Comparison of ENCODE assay signal across 16 cellular contexts in genomic region chr5:135379052-135379654, GRCh38. TPM values are rescaled to one million over a fixed set of nuclear protein-coding genes. Genes with fewer than 3 reads are reported as not detected.
A peak's percentile ranks its signal among the peaks of the same experiment; 100 is the strongest.
DNase-seq lines count a peak whose midpoint lies in the region; TF ChIP-seq lines count a peak whose summit lies in the region.
"Had no signal": no experiment of that assay in that cellular context is flagged by ENCODE, and none has a peak within 500 bp of the region (broad histone marks: within the 10 kb centered on the region; RNA-seq: fewer than 3 reads in every experiment).

No MANE protein-coding gene starts in this region.

- no peak for TF ChIP-seq POLR2A in breast epithelium (IDR thresholded peaks at IDR 0.05)

- H3K36me3 Mint-ChIP-seq in mesothelial cell of epicardium: peaks cover 41% of the 10 kb centered on the region

- CTCF ChIA-PET in HEK293 (lab: Yijun Ruan, JAX): no interaction called here
- CTCF ChIA-PET in A673 (lab: Charles Lee): no interaction called here

- no peak overlapping the region for H3K4me3 Mint-ChIP-seq in mesothelial cell of epicardium

- H3K4me1 ChIP-seq in HEK293 (ENCODE audit: control insufficient read depth, insufficient read depth, low read length) (no peaks in the 10 kb centered on the region), breast epithelium (no peaks in the 10 kb centered on the region), A673 (ENCODE audit: insufficient read depth, low read length, poor library complexity, severe bottlenecking) (no peaks in the 10 kb centered on the region)
- H3K4me1 ChIP-seq: prostate gland had no signal

- in situ Hi-C loops in ACHN (cut with HindIII; ENCODE audit: low pct_ligation_motif_present, low pct_unique_long_range_greater_than_20kb, low sequenced_read_pairs) (no loop called here), GM13977 (cut with MboI; ENCODE audit: low pct_unique_long_range_greater_than_20kb, low sequenced_read_pairs, unreplicated experiment) (no loop called here)

- H3K4me3 ChIP-seq in HEK293 (ENCODE audit: low read depth, low read length) (no peak overlapping the region), breast epithelium (no peak overlapping the region), A673 (ENCODE audit: low read depth, low read length, poor library complexity, severe bottlenecking) (no peak overlapping the region)
- H3K4me3 ChIP-seq: lung, prostate gland, thoracic aorta had no signal

- H3K9me3 ChIP-seq in HEK293 (ENCODE audit: control insufficient read depth, insufficient read depth, low read depth, low read length) (no peaks in the 10 kb centered on the region), breast epithelium (no peaks in the 10 kb centered on the region), A673 (ENCODE audit: low read depth, low read length, poor library complexity, severe bottlenecking) (no peaks in the 10 kb centered on the region)
- H3K9me3 ChIP-seq: prostate gland, thoracic aorta had no signal

- peaks cover 64% of the 10 kb centered on the region for H3K4me1 Mint-ChIP-seq in mesothelial cell of epicardium

- H3K27me3 ChIP-seq in breast epithelium (no peaks in the 10 kb centered on the region), A673 (replicated peaks; ENCODE audit: insufficient read depth, low read depth, low read length, poor library complexity) (no peaks in the 10 kb centered on the region)

- POLR2A ChIA-PET in HEK293 (lab: Yijun Ruan, JAX) (no interaction called here), A673 (lab: Charles Lee; ENCODE audit: low non-redundant PET) (no interaction called here)

- no peaks in the 10 kb centered on the region for H3K9me3 Mint-ChIP-seq in mesothelial cell of epicardium

- BruUV-seq in A673 (replicated peaks; lab: Mats Ljungman, UMichigan): no TSS peak

- DNase-seq in ACHN (peak; percentile 21), breast epithelium (ENCODE audit: low spot score in 2 of 2) (no peak), mesothelial cell of epicardium (ENCODE audit: low spot score in 2 of 2, unreplicated experiment in 2 of 2) (no peak), GM13977 (ENCODE audit: low spot score) (no peak), A673 (ENCODE audit: low spot score) (no peak), NCI-H446 treated with DMSO at 0.1 percent for 48 hours (lab: John Stamatoyannopoulos, UW) (no peak), 8988T (no peak)
- DNase-seq: activated T-cell treated with anti-CD3 and anti-CD28 coated beads, Interleukin-2, amount 50 U/mL, for 1 hour; C1 segment of cervical spinal cord; foreskin melanocyte; GOT3; PC-3 had no signal

- TF ChIP-seq CTCF in HEK293 (tag by site-specific recombination; IDR thresholded peaks at IDR 0.05) (no peak), breast epithelium (IDR thresholded peaks at IDR 0.05) (no peak), mesothelial cell of epicardium (IDR thresholded peaks at IDR 0.05; ENCODE audit: unreplicated experiment) (no peak), GM13977 (IDR thresholded peaks at IDR 0.05; ENCODE audit: extremely low read depth, insufficient read depth, missing control alignments) (no peak), A673 (conservative IDR thresholded peaks at IDR 0.05; ENCODE audit: low read depth, low read length) (no peak)

- H3K27ac ChIP-seq in HEK293 (ENCODE audit: extremely low read depth, low read depth, low read length): no peak overlapping the region
- peak overlapping the region; percentile 51 to 62 for H3K27ac ChIP-seq in breast epithelium
- H3K27ac ChIP-seq in A673 (ENCODE audit: low read depth, low read length, poor library complexity, severe bottlenecking): no peak overlapping the region
- H3K27ac ChIP-seq: thoracic aorta had no signal

- H3K36me3 ChIP-seq in HEK293 (ENCODE audit: control insufficient read depth in 2 of 2, insufficient read depth in 1 of 2, low read length in 2 of 2) (peaks cover 39 to 99% of the 10 kb centered on the region in 2 experiments), breast epithelium (no peaks in the 10 kb centered on the region), A673 (ENCODE audit: insufficient read depth, low read length, poor library complexity, severe bottlenecking) (peaks cover 79% of the 10 kb centered on the region)
- H3K36me3 ChIP-seq: prostate gland had no signal

- no peaks in the 10 kb centered on the region for H3K27me3 Mint-ChIP-seq in mesothelial cell of epicardium (ENCODE audit: low read depth)

- peak overlapping the region; percentile 89 for H3K27ac Mint-ChIP-seq in mesothelial cell of epicardium

- intact Hi-C loops in breast epithelium (cut with DNase I; ENCODE audit: low total_unique reads): no loop called here
- intact Hi-C loops in A673 (cut with micrococcal nuclease; ENCODE audit: unreplicated experiment): no loop called here

TF ChIP-seq in HEK293, 187 proteins besides CTCF, POLR2A, EP300 and RAD21:
- no peak for TF ChIP-seq ZBTB10 (tag by site-specific recombination; IDR thresholded peaks at IDR 0.05)
- TF ChIP-seq ZNF366 (tag by site-specific recombination; conservative IDR thresholded peaks at IDR 0.05): no peak
- no peak for TF ChIP-seq ZNF792 (tag by site-specific recombination; IDR thresholded peaks at IDR 0.05)
- peak; percentile 56 for TF ChIP-seq KLF17 (tag by site-specific recombination; IDR thresholded peaks at IDR 0.05)

RNA-seq across cellular contexts. Expression of gene MACROH2A1, which starts 19.9 kb away (rescaled TPM):
- total RNA-seq in breast epithelium: 100 to 1,000 TPM; 255 to 293 (median 272) TPM
- total RNA-seq in mesothelial cell of epicardium: 261 to 276 TPM (median 265 TPM) in 3 replicates
- total RNA-seq in A673 (2021): 259 and 264 TPM in 2 replicates

Comparison
In these comparisons a context has a peak if more than half of its experiments do, and no peak if none do; other contexts are left out.
1. H3K27ac ChIP-seq: peak in breast epithelium (2 of 2); none in HEK293 (single experiment) and A673 (single experiment).